Comparison of ENCODE assay signal across 19 cellular contexts in genomic region chr15:27639595-27639994, GRCh38.
"Had no signal": no experiment of that assay in that cellular context is flagged by ENCODE, and none has a peak within 500 bp of the region (broad histone marks: within the 10 kb centered on the region; RNA-seq: fewer than 3 reads in every experiment).

No MANE protein-coding gene starts in this region.

- H3K4me1 Mint-ChIP-seq: mesothelial cell of epicardium, naive B cell had no signal

- H3K27me3 ChIP-seq: colonic mucosa, esophagus muscularis mucosa, foreskin keratinocyte, gastroesophageal sphincter, heart right ventricle had no signal

- H3K27ac ChIP-seq: colonic mucosa, esophagus muscularis mucosa, foreskin keratinocyte, gastroesophageal sphincter, heart right ventricle, lower lobe of right lung had no signal

- DNase-seq: colonic mucosa; cortex of kidney; effector memory CD4-positive, alpha-beta T cell; foreskin keratinocyte; head of caudate nucleus; heart right ventricle; hippocampal formation; kidney glomerular epithelial cell; left colon; left ventricle myocardium superior; lower lobe of right lung; mesenchymal stem cell; mucosa of descending colon; naive B cell had no signal

- H3K27ac Mint-ChIP-seq: dendritic cell treated with granulocyte-macrophage colony-stimulating factor and Interleukin-4, amounts not matched to agents 40 ng/mL and 50 ng/mL, for 4 days; mesothelial cell of epicardium; naive B cell had no signal

- H3K9me3 ChIP-seq: colonic mucosa had no signal

- H3K36me3 ChIP-seq: colonic mucosa, esophagus muscularis mucosa, gastroesophageal sphincter, heart right ventricle, lower lobe of right lung had no signal

- H3K4me3 Mint-ChIP-seq: dendritic cell treated with granulocyte-macrophage colony-stimulating factor and Interleukin-4, amounts not matched to agents 40 ng/mL and 50 ng/mL, for 4 days; mesothelial cell of epicardium; naive B cell had no signal

- ATAC-seq: foreskin keratinocyte, gastroesophageal sphincter, heart right ventricle, left colon, left lobe of liver, left ventricle myocardium superior, mucosa of descending colon had no signal

- H3K36me3 Mint-ChIP-seq: mesothelial cell of epicardium, naive B cell had no signal

- H3K27me3 Mint-ChIP-seq: dendritic cell treated with granulocyte-macrophage colony-stimulating factor and Interleukin-4, amounts not matched to agents 40 ng/mL and 50 ng/mL, for 4 days; naive B cell had no signal

- H3K4me1 ChIP-seq: colonic mucosa, esophagus muscularis mucosa, foreskin keratinocyte, gastroesophageal sphincter, heart right ventricle, lower lobe of right lung had no signal

- H3K4me3 ChIP-seq: colonic mucosa, esophagus muscularis mucosa, gastroesophageal sphincter, heart right ventricle, lower lobe of right lung, mucosa of descending colon had no signal
